ENCODE assay signal across 8 cellular contexts in the genomic region with DNA sequence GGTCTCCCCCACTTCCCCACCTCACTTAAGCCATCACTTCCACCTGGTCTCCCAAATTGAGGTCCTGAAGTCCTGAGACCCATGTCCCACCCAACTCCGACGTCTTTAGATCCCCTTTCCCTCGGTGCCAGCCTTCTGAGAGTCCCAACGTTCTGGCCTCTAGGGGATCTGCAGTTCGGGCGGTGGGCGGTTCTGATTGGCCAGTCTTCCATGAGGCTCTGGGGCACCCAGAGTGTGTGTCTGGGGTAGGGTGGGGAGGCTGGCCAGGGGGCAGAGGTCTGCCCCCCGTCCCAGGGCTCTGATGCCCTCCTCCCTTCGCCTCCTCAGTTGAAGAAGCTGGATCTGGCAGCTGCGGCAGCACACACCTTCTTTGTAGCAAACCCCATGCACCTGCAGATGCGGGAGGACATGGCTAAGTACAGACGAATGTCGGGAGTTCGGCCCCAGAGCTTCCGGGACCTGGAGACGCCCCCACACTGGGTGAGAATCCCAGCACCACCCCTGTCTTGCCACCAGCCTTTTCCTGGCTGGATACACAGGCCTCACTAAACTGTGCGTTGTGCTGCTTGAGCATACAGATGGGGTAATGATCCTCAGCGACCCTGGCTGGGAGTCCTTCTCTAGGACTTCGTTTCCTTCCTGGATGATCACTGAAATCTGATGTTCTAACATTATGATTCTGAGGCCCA. TPM values are rescaled to one million over a fixed set of nuclear protein-coding genes. Genes with fewer than 3 reads are reported as not detected.
DNase-seq lines count a peak whose midpoint lies in the region; ATAC-seq and TF ChIP-seq lines count a peak whose summit lies in the region.

No MANE protein-coding gene starts in this region.

- H3K36me3 Mint-ChIP-seq in CD4-positive, CD25-positive, alpha-beta regulatory T cell = no peaks in the 10 kb centered on the region

- no peak for ATAC-seq in CD4-positive, CD25-positive, alpha-beta regulatory T cell (ENCODE audit: low read depth in 2 of 2)

- peak overlapping the region; percentile 76 for H3K9ac ChIP-seq in muscle layer of colon (ENCODE audit: low read length)

- no peak for TF ChIP-seq CTCF in coronary artery (IDR thresholded peaks at IDR 0.05)

- peaks cover 0 to 31% (median 10%) of the 10 kb centered on the region in 4 donors for H3K4me1 Mint-ChIP-seq in CD4-positive, CD25-positive, alpha-beta regulatory T cell

- peaks cover 0 to 3% (median 0%) of the 10 kb centered on the region in 7 donors for H3K9me3 Mint-ChIP-seq in CD4-positive, CD25-positive, alpha-beta regulatory T cell

- H3K27ac ChIP-seq in CD4-positive, CD25-positive, alpha-beta regulatory T cell (ENCODE audit: insufficient read depth, low read length, poor library complexity, severe bottlenecking) = no peak overlapping the region
- H3K27ac ChIP-seq in coronary artery = peak overlapping the region; percentile 85 to 94
- H3K27ac ChIP-seq in muscle layer of colon (ENCODE audit: low read depth, low read length) = peak overlapping the region; percentile 85

- peaks cover 15% of the 10 kb centered on the region for H3K27me3 ChIP-seq in CD4-positive, CD25-positive, alpha-beta regulatory T cell (ENCODE audit: control insufficient read depth, insufficient read depth, low read length)
- H3K27me3 ChIP-seq in MG63 (peaks cover 1% of the 10 kb centered on the region), muscle layer of colon (ENCODE audit: control insufficient read depth in 1 of 2, insufficient read depth in 2 of 2, low read length in 2 of 2) (no peaks in the 10 kb centered on the region)

- no peaks in the 10 kb centered on the region for H3K36me3 ChIP-seq in CD4-positive, CD25-positive, alpha-beta regulatory T cell (ENCODE audit: control insufficient read depth, insufficient read depth, low read length)
- H3K36me3 ChIP-seq in MG63 (peaks cover 14% of the 10 kb centered on the region), muscle layer of colon (ENCODE audit: insufficient read depth, low read length) (peaks cover 15% of the 10 kb centered on the region)

- peaks cover 22% of the 10 kb centered on the region for H3K4me1 ChIP-seq in CD4-positive, CD25-positive, alpha-beta regulatory T cell (ENCODE audit: control insufficient read depth, insufficient read depth, low read length, poor library complexity, severe bottlenecking)
- peaks cover 29% of the 10 kb centered on the region for H3K4me1 ChIP-seq in muscle layer of colon (ENCODE audit: insufficient read depth, low read length)

- peak overlapping the region; percentile 80 to 93 (median 90) for H3K4me3 Mint-ChIP-seq in CD4-positive, CD25-positive, alpha-beta regulatory T cell

- H3K9me3 ChIP-seq in CD4-positive, CD25-positive, alpha-beta regulatory T cell (ENCODE audit: control insufficient read depth in 2 of 2, low read length in 2 of 2) = no peaks in the 10 kb centered on the region
- H3K9me3 ChIP-seq in MG63 (no peaks in the 10 kb centered on the region), muscle layer of colon (ENCODE audit: low read length) (no peaks in the 10 kb centered on the region)

- peak overlapping the region in 2 of 3 donors; percentile 73 to 78 for H3K27ac Mint-ChIP-seq in CD4-positive, CD25-positive, alpha-beta regulatory T cell

- DNase-seq in CD4-positive, CD25-positive, alpha-beta regulatory T cell = no peak
- DNase-seq in MG63 (peak; percentile 54), coronary artery (ENCODE audit: low spot score) (no peak), GM19240 (ENCODE audit: insufficient read length, low spot score) (no peak), CD1c-positive myeloid dendritic cell (ENCODE audit: extremely low spot score) (no peak), SKM-1 (lab: John Stamatoyannopoulos, UW; ENCODE audit: unreplicated experiment) (no peak)
- DNase-seq in activated CD4-positive, alpha-beta T cell treated with anti-CD3 and anti-CD28 coated beads for 4 hours = no peak

- peaks cover 67% of the 10 kb centered on the region for H3K27me3 Mint-ChIP-seq in CD4-positive, CD25-positive, alpha-beta regulatory T cell

- no peak overlapping the region for H3K4me3 ChIP-seq in CD4-positive, CD25-positive, alpha-beta regulatory T cell (ENCODE audit: low read depth, low read length)
- H3K4me3 ChIP-seq in MG63 = peak overlapping the region; percentile 81
- H3K4me3 ChIP-seq in coronary artery = peak overlapping the region; percentile 92
- H3K4me3 ChIP-seq in muscle layer of colon (ENCODE audit: low read depth in 1 of 2, low read length in 2 of 2) = peak overlapping the region; percentile 84 to 87

RNA-seq across cellular contexts. Expression of gene P3H3, which starts 1.5 kb away (rescaled TPM):
- 1.4 TPM for total RNA-seq in CD4-positive, CD25-positive, alpha-beta regulatory T cell
- 1 to 10 TPM in 1 of 4 donors, under 1 TPM in 2, not detected in 1; 0.64 to 1.2 (median 1.00) TPM for polyA plus RNA-seq in CD4-positive, CD25-positive, alpha-beta regulatory T cell
- 19.4 and 45.6 TPM in 2 replicates for total RNA-seq in MG63 (2014; rRNA removed; shearing (Covaris generic); ENCODE audit: low replicate concordance)

RNA-seq across cellular contexts. Expression of gene GPR162, which starts 8.1 kb away (rescaled TPM):
- not detected for total RNA-seq in CD4-positive, CD25-positive, alpha-beta regulatory T cell
- polyA plus RNA-seq in CD4-positive, CD25-positive, alpha-beta regulatory T cell = not detected
- not detected in 2 replicates for total RNA-seq in MG63 (2014; rRNA removed; shearing (Covaris generic); ENCODE audit: low replicate concordance)

RNA-seq across cellular contexts. Expression of gene GNB3, which starts 11.0 kb away (rescaled TPM):
- total RNA-seq in CD4-positive, CD25-positive, alpha-beta regulatory T cell = not detected
- not detected for polyA plus RNA-seq in CD4-positive, CD25-positive, alpha-beta regulatory T cell
- 0.43 TPM in 1 of 2 replicates, not detected in the other for total RNA-seq in MG63 (2014; rRNA removed; shearing (Covaris generic); ENCODE audit: low replicate concordance)

RNA-seq across cellular contexts. Expression of gene CDCA3, which starts 21.4 kb away (rescaled TPM):
- 1.9 TPM for total RNA-seq in CD4-positive, CD25-positive, alpha-beta regulatory T cell
- 1 to 10 TPM; 1.7 to 4.0 (median 2.1) TPM for polyA plus RNA-seq in CD4-positive, CD25-positive, alpha-beta regulatory T cell
- 29.8 and 110 TPM in 2 replicates for total RNA-seq in MG63 (2014; rRNA removed; shearing (Covaris generic); ENCODE audit: low replicate concordance)

RNA-seq across cellular contexts. Expression of gene USP5, which starts 22.3 kb away (rescaled TPM):
- total RNA-seq in CD4-positive, CD25-positive, alpha-beta regulatory T cell = 63.5 TPM
- 10 to 100 TPM; 44.4 to 57.0 (median 48.4) TPM for polyA plus RNA-seq in CD4-positive, CD25-positive, alpha-beta regulatory T cell
- 104 and 143 TPM in 2 replicates for total RNA-seq in MG63 (2014; rRNA removed; shearing (Covaris generic); ENCODE audit: low replicate concordance)
